Comparison of ENCODE assay signal across 5 cellular contexts in the genomic region with DNA sequence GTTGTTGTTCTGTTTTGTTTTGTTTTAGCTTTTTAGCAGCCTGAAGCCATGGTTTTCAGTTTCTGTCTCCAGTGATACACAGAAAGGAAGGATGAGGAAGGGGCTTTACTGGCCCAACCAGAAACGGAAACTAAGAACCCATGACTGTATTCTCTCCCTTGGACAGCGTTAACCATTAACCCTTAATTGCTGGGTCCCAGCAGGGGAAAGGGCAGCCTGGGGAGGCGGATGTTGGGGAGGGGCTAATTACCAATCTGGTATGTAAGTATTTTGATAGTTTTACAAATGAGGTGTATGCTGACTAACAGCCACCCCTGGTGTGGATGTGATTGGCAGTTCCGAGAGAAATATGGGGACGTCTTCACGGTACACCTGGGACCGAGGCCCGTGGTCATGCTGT. TPM values are rescaled to one million over a fixed set of nuclear protein-coding genes. Genes with fewer than 3 reads are reported as not detected.
"Had no signal": no experiment of that assay in that cellular context is flagged by ENCODE, and none has a peak within 500 bp of the region (broad histone marks: within the 10 kb centered on the region; RNA-seq: fewer than 3 reads in every experiment).

No MANE protein-coding gene starts in this region.

RNA-seq across cellular contexts. Expression of gene CYP2B6, which starts 12.6 kb away (rescaled TPM):
- total RNA-seq: activated CD4-positive, alpha-beta memory T cell treated with anti-CD3 and anti-CD28 coated beads, Interleukin-2, amount 10 ng/mL, durations not matched to agents 7 days and 5 days; activated CD8-positive, alpha-beta memory T cell treated with anti-CD3 and anti-CD28 coated beads, Interleukin-2, amount 10 ng/mL, durations not matched to agents 7 days and 5 days; bronchial epithelial cell; LHCN-M2; M059J had no signal
